ENCODE assay signal across 24 cellular contexts in genomic region chr3:108940166-108940565, GRCh38. TPM values are rescaled to one million over a fixed set of nuclear protein-coding genes. Genes with fewer than 3 reads are reported as not detected.
"Had no signal": no experiment of that assay in that cellular context is flagged by ENCODE, and none has a peak within 500 bp of the region (broad histone marks: within the 10 kb centered on the region; RNA-seq: fewer than 3 reads in every experiment).

No MANE protein-coding gene starts in this region.

- H3K4me3 Mint-ChIP-seq: activated B cell treated with CpG ODN at 0.5 μM for 24 hours; activated CD4-positive, alpha-beta T cell treated with anti-CD3 and anti-CD28 coated beads, Interleukin-2, amount 10 ng/mL, durations not matched to agents 24 days and 14 days; activated naive CD8-positive, alpha-beta T cell; activated T-cell treated with anti-CD3 and anti-CD28 coated beads, Interleukin-2, amount 50 U/mL, for 72 hours; brain; central memory CD8-positive, alpha-beta T cell; stimulated activated memory B cell treated with anti-CD40 and anti-IgM and Interleukin-4, amounts not matched to agents 10 μg/mL and 1 μg/mL and 100 μg/mL, for 72 hours; T-helper 2 cell treated with Interferon-gamma antibody and Interleukin-4, amounts not matched to agents 5 μg/mL and 100 μg/mL, for 36 hours had no signal

- DNase-seq: activated B cell treated with CpG ODN at 0.5 μM for 24 hours; activated CD4-positive, alpha-beta T cell treated with anti-CD3 and anti-CD28 coated beads, Interleukin-2, amount 10 ng/mL, durations not matched to agents 24 days and 14 days; activated CD8-positive, alpha-beta memory T cell treated with anti-CD3 and anti-CD28 coated beads, Interleukin-2, amount 50 U/mL, for 48 hours; activated gamma-delta T cell treated with Interleukin-2 at 50 U/mL for 16 hours; activated T-cell treated with anti-CD3 and anti-CD28 coated beads, Interleukin-2, amount 50 U/mL, for 72 hours; amniotic stem cell; effector CD8-positive, alpha-beta T cell; esophagus squamous epithelium; glutamatergic neuron; stimulated activated CD4-positive, alpha-beta T cell treated with anti-CD3 and anti-CD28 coated beads, Interleukin-12 subunit alpha, Interleukin-12 subunit beta, amount 100 ng/mL, for 4 hours; stimulated activated CD4-positive, alpha-beta T cell treated with anti-CD3 and anti-CD28 coated beads, Interleukin-2, amount 100 ng/mL, for 24 hours; thyroid gland; uterus had no signal

- H3K36me3 Mint-ChIP-seq: activated naive CD8-positive, alpha-beta T cell; brain; stimulated activated memory B cell treated with anti-CD40 and anti-IgM and Interleukin-4, amounts not matched to agents 10 μg/mL and 1 μg/mL and 100 μg/mL, for 72 hours had no signal

- H3K27me3 Mint-ChIP-seq: activated B cell treated with CpG ODN at 0.5 μM for 24 hours; activated naive CD8-positive, alpha-beta T cell; brain; stimulated activated memory B cell treated with anti-CD40 and anti-IgM and Interleukin-4, amounts not matched to agents 10 μg/mL and 1 μg/mL and 100 μg/mL, for 72 hours had no signal

- H3K4me1 Mint-ChIP-seq: activated B cell treated with CpG ODN at 0.5 μM for 24 hours; activated CD4-positive, alpha-beta T cell treated with anti-CD3 and anti-CD28 coated beads, Interleukin-2, amount 10 ng/mL, durations not matched to agents 24 days and 14 days; brain; central memory CD8-positive, alpha-beta T cell; stimulated activated memory B cell treated with anti-CD40 and anti-IgM and Interleukin-4, amounts not matched to agents 10 μg/mL and 1 μg/mL and 100 μg/mL, for 72 hours had no signal

- H3K27me3 ChIP-seq: esophagus squamous epithelium, thyroid gland, uterus had no signal

- H3K27ac ChIP-seq: esophagus squamous epithelium, thyroid gland, uterus had no signal

- H3K36me3 ChIP-seq: esophagus squamous epithelium, thyroid gland, uterus had no signal

- H3K27ac Mint-ChIP-seq: activated B cell treated with CpG ODN at 0.5 μM for 24 hours; activated CD4-positive, alpha-beta T cell treated with anti-CD3 and anti-CD28 coated beads, Interleukin-2, amount 10 ng/mL, durations not matched to agents 24 days and 14 days; activated naive CD8-positive, alpha-beta T cell; activated T-cell treated with anti-CD3 and anti-CD28 coated beads, Interleukin-2, amount 50 U/mL, for 72 hours; brain; stimulated activated memory B cell treated with anti-CD40 and anti-IgM and Interleukin-4, amounts not matched to agents 10 μg/mL and 1 μg/mL and 100 μg/mL, for 72 hours; T-helper 2 cell treated with Interferon-gamma antibody and Interleukin-4, amounts not matched to agents 5 μg/mL and 100 μg/mL, for 36 hours had no signal

- H3K9me3 ChIP-seq: esophagus squamous epithelium, thyroid gland, uterus had no signal

- H3K9me3 Mint-ChIP-seq: activated B cell treated with CpG ODN at 0.5 μM for 24 hours; activated CD4-positive, alpha-beta T cell treated with anti-CD3 and anti-CD28 coated beads, Interleukin-2, amount 10 ng/mL, durations not matched to agents 24 days and 14 days; activated T-cell treated with anti-CD3 and anti-CD28 coated beads, Interleukin-2, amount 50 U/mL, for 72 hours; brain; central memory CD8-positive, alpha-beta T cell; stimulated activated memory B cell treated with anti-CD40 and anti-IgM and Interleukin-4, amounts not matched to agents 10 μg/mL and 1 μg/mL and 100 μg/mL, for 72 hours; T-helper 2 cell treated with Interferon-gamma antibody and Interleukin-4, amounts not matched to agents 5 μg/mL and 100 μg/mL, for 36 hours had no signal

- H3K4me1 ChIP-seq: esophagus squamous epithelium, thyroid gland, uterus had no signal

- ATAC-seq: activated T-cell treated with anti-CD3 and anti-CD28 coated beads, Interleukin-2, amount 50 U/mL, for 72 hours; stimulated activated memory B cell treated with anti-CD40 and anti-IgM and Interleukin-4, amounts not matched to agents 10 μg/mL and 1 μg/mL and 100 μg/mL, for 72 hours had no signal

- H3K4me3 ChIP-seq: esophagus squamous epithelium, thyroid gland, uterus had no signal

RNA-seq across cellular contexts. Expression of gene GUCA1C, which starts 13.5 kb away (rescaled TPM):
- total RNA-seq: activated B cell treated with CpG ODN at 0.5 μM for 24 hours; activated CD4-positive, alpha-beta T cell treated with anti-CD3 and anti-CD28 coated beads, Interleukin-2, amount 10 ng/mL, durations not matched to agents 24 days and 14 days; activated T-cell treated with anti-CD3 and anti-CD28 coated beads, Interleukin-2, amount 50 U/mL, for 72 hours; endothelial cell of umbilical vein; esophagus squamous epithelium; fibroblast of villous mesenchyme; liver; osteoblast; pulmonary artery endothelial cell; thyroid gland; uterus had no signal
- polyA plus RNA-seq: endothelial cell of umbilical vein, liver, neural cell had no signal
